Comparison of ENCODE assay signal across 9 cellular contexts in the genomic region with DNA sequence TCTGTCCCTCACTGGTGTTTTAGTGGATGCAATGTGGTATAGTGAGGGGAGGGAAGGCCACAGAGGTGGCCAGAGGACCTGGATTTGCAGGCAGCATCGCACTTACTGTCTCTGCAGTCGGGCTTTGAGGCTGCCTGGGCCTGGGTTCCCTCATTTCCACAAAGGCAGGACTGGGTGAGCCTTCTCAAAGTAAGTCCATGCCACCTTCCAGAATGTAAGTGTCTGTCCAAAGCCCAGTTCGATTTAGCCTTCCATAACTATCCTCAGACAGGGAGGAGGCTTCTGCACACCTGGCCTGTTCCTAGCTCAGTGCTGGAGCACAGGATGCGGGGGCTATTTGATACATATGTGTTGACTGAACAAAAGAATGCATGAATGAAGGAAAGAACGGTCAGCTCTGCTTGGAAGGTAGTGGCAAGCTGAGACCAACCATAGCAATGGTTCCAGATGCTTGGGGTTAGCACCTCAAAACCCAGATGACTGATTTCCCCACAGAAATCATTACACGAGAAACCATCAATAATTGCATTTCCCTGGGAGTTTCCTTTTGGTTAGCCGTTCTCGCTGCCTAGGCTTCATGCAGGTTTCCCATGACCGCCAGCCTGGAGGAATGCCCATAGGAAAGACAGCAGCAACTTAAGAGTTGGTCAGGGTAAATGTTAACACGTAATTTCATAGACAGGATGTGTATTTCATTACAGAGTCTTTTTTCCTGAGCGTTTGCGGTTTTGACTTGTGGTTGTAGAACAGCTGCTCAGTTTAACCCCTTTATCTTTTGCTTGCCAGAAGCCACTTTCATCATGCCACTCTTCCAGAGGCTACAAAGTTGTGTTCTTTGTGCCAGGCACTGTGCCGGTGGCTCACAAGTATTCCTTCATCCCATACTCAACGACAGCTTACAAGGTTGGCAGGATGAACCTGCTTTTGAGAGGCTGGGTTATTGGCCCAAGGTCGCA. TPM values are rescaled to one million over a fixed set of nuclear protein-coding genes. Genes with fewer than 3 reads are reported as not detected.
A peak's percentile ranks its signal among the peaks of the same experiment; 100 is the strongest.
DNase-seq lines count a peak whose midpoint lies in the region; ATAC-seq and TF ChIP-seq lines count a peak whose summit lies in the region.
"Had no signal": no experiment of that assay in that cellular context is flagged by ENCODE, and none has a peak within 500 bp of the region (broad histone marks: within the 10 kb centered on the region; RNA-seq: fewer than 3 reads in every experiment).

No MANE protein-coding gene starts in this region.

- H3K4me1 Mint-ChIP-seq in IgD-negative memory B cell: peaks cover 31 to 36% (median 34%) of the 10 kb centered on the region in 3 donors

- TF ChIP-seq CTCF in lower lobe of right lung (IDR thresholded peaks at IDR 0.05) (no peak), omental fat pad (IDR thresholded peaks at IDR 0.05) (no peak)

- DNase-seq in NCI-H2196 (lab: John Stamatoyannopoulos, UW; ENCODE audit: unreplicated experiment) (peak; percentile 26), NCI-H2196 treated with DMSO at 0.1 percent for 48 hours (lab: John Stamatoyannopoulos, UW; ENCODE audit: unreplicated experiment) (no peak), lower lobe of right lung (no peak), omental fat pad (ENCODE audit: low spot score) (no peak), NCI-H524 treated with DMSO at 0.1 percent for 48 hours (lab: John Stamatoyannopoulos, UW) (no peak)
- DNase-seq in activated CD8-positive, alpha-beta memory T cell treated with anti-CD3 and anti-CD28 coated beads for 24 hours: peak; percentile 76

- intact Hi-C loops in lower lobe of right lung (cut with DNase I): no loop called here

- H3K4me3 Mint-ChIP-seq in IgD-negative memory B cell: peak overlapping the region; percentile 87 to 95 (median 91)

- H3K27ac Mint-ChIP-seq in IgD-negative memory B cell: peak overlapping the region; percentile 41 to 93 (median 67)

- H3K36me3 Mint-ChIP-seq in IgD-negative memory B cell: peaks cover 1% of the 10 kb centered on the region

- H3K4me1 ChIP-seq in lower lobe of right lung: peaks cover 34% of the 10 kb centered on the region

- no peak overlapping the region for H3K27ac ChIP-seq in lower lobe of right lung
- H3K27ac ChIP-seq: A549 had no signal

- no peaks in the 10 kb centered on the region for H3K9me3 Mint-ChIP-seq in IgD-negative memory B cell

- H3K27me3 Mint-ChIP-seq in IgD-negative memory B cell: no peaks in the 10 kb centered on the region

- no peaks in the 10 kb centered on the region for H3K27me3 ChIP-seq in lower lobe of right lung (ENCODE audit: low read depth)

- ATAC-seq in lower lobe of right lung (no peak), GM19023 (IDR thresholded peaks at IDR 0.05; ENCODE audit: unreplicated experiment) (no peak), omental fat pad (ENCODE audit: low FRiP score) (no peak)
- ATAC-seq: A549 had no signal

- peak overlapping the region; percentile 91 for H3K4me3 ChIP-seq in lower lobe of right lung
- H3K4me3 ChIP-seq: A549 had no signal

- no peaks in the 10 kb centered on the region for H3K9me3 ChIP-seq in lower lobe of right lung
- H3K9me3 ChIP-seq: A549 had no signal

- H3K36me3 ChIP-seq in lower lobe of right lung: no peaks in the 10 kb centered on the region

RNA-seq across cellular contexts. Expression of gene IL17RA, which starts 2.7 kb away (rescaled TPM):
- 13.5 TPM for polyA plus RNA-seq in IgD-negative memory B cell
- total RNA-seq in lower lobe of right lung (54.8 TPM), omental fat pad (10 to 100 TPM; 23.7 to 48.4 (median 31.0) TPM)

RNA-seq across cellular contexts. Expression of gene TMEM121B, which starts 33.7 kb away (rescaled TPM):
- not detected for polyA plus RNA-seq in IgD-negative memory B cell
- total RNA-seq in lower lobe of right lung: 0.97 TPM
- 1 to 10 TPM in 2 of 4 donors, under 1 TPM in 2; 0.46 to 1.4 (median 0.94) TPM for total RNA-seq in omental fat pad

Comparison
In these comparisons a context has a peak if more than half of its experiments do, and no peak if none do; other contexts are left out.
1. DNase-seq: peak in NCI-H2196 (single experiment) and activated CD8-positive, alpha-beta memory T cell treated with anti-CD3 and anti-CD28 coated beads for 24 hours (single experiment); none in NCI-H2196 treated with DMSO at 0.1 percent for 48 hours (single experiment), lower lobe of right lung (single experiment), omental fat pad (single experiment) and NCI-H524 treated with DMSO at 0.1 percent for 48 hours (single experiment).